In the genomic region with DNA sequence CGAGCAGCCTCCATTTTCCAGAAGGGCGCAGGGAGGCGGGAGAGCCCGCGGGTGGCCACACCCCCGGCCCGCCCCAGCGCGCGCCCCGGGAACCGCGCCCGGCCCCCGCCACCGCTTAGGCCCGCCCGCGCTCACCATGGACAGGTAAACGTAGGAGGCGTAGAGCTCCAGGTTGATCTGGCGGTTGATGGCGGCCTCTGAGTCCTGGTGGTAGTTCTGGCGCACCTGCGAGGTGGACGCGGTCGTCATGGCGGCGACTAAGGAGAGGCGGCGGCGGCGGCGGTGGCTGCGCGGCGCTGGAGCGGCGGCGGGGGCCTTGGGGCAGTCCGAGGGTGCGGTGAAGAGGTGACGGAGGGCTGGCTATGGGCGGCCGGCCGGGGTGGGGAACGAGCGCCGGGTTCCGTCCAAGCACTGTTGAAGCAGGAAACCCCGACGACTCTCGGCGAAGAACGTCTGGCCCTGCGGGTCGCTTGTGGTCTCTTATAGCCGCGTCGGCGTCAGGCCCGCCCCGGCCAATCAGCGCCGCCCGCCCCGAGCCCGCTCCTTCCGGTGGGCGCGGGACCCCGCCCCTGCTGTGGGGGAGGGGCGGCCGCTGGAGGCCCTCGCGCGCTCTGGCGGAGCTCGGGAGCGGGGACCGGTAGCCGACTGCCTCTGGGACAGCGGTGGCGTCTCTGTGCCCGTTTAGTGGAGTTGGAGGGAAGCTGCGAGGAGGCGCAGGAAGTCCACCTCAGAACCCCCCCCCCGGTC, we compare ENCODE assay signal across 8 cellular contexts. TPM values are rescaled to one million over a fixed set of nuclear protein-coding genes. Genes with fewer than 3 reads are reported as not detected.
DNase-seq lines count a peak whose midpoint lies in the region; ATAC-seq and TF ChIP-seq lines count a peak whose summit lies in the region.

A gene (minus strand): TSS at position 458 of the 747 bp plus-strand sequence. CDS start 209 bp downstream, at position 249.

- no peaks in the 10 kb centered on the region for H3K9me3 Mint-ChIP-seq in activated CD4-positive, alpha-beta T cell treated with anti-CD3 and anti-CD28 coated beads, Interleukin-2, amount 10 ng/mL, durations not matched to agents 7 days and 5 days

- peak within 1 kb of the TSS; percentile 98 for H3K27ac Mint-ChIP-seq in activated CD4-positive, alpha-beta T cell treated with anti-CD3 and anti-CD28 coated beads, Interleukin-2, amount 10 ng/mL, durations not matched to agents 7 days and 5 days

- peak; percentile 97 for TF ChIP-seq POLR2A in GM19099 (IDR thresholded peaks at IDR 0.05; ENCODE audit: extremely low read depth, insufficient read length, low read depth)

- H3K4me3 ChIP-seq in AG10803 (ENCODE audit: low read length): peak within 1 kb of the TSS; percentile 83

- ATAC-seq in HG03432 (IDR thresholded peaks at IDR 0.05; ENCODE audit: unreplicated experiment) (peak; percentile 65), left lobe of liver (peak; percentile 83)

- H3K27me3 Mint-ChIP-seq in activated CD4-positive, alpha-beta T cell treated with anti-CD3 and anti-CD28 coated beads, Interleukin-2, amount 10 ng/mL, durations not matched to agents 7 days and 5 days: no peaks in the 10 kb centered on the region

- TF ChIP-seq CTCF in AG10803 (conservative IDR thresholded peaks at IDR 0.05; ENCODE audit: low read length): no peak

- peaks cover 64% of the 10 kb centered on the region for H3K4me1 Mint-ChIP-seq in activated CD4-positive, alpha-beta T cell treated with anti-CD3 and anti-CD28 coated beads, Interleukin-2, amount 10 ng/mL, durations not matched to agents 7 days and 5 days

- H3K36me3 Mint-ChIP-seq in activated CD4-positive, alpha-beta T cell treated with anti-CD3 and anti-CD28 coated beads, Interleukin-2, amount 10 ng/mL, durations not matched to agents 7 days and 5 days (ENCODE audit: low read depth): peaks cover 38% of the 10 kb centered on the region

- CTCF ChIA-PET in activated CD4-positive, alpha-beta T cell treated with anti-CD3 and anti-CD28 coated beads, Interleukin-2, amount 10 ng/mL, durations not matched to agents 7 days and 5 days (lab: Charles Lee): interaction anchor here (0.8 to 3.8 kb wide), 8 partner anchors 17 to 115 kb away, joined by 3 to 12 read pairs (median 4); no protein-coding TSS in a partner anchor

- H3K4me3 Mint-ChIP-seq in activated CD4-positive, alpha-beta T cell treated with anti-CD3 and anti-CD28 coated beads, Interleukin-2, amount 10 ng/mL, durations not matched to agents 7 days and 5 days: peak within 1 kb of the TSS; percentile 94

- DNase-seq in AG10803 (ENCODE audit: low read depth) (peak; percentile 92), NCI-H510A treated with DMSO at 0.1 percent for 48 hours (lab: John Stamatoyannopoulos, UW) (peak; percentile 84), cortex of kidney (lab: John Stamatoyannopoulos, UW) (peak; percentile 91), left lobe of liver (ENCODE audit: low spot score) (peak; percentile 95)
- peak; percentile 88 for DNase-seq in activated CD4-positive, alpha-beta T cell treated with anti-CD3 and anti-CD28 coated beads, Interleukin-2, amount 10 ng/mL, durations not matched to agents 7 days and 5 days
- DNase-seq in stimulated activated CD4-positive, alpha-beta T cell treated with anti-CD3 and anti-CD28 coated beads, Interleukin-2, amount 100 ng/mL, for 4 hours (ENCODE audit: low read depth): peak; percentile 70

- POLR2A ChIA-PET in activated CD4-positive, alpha-beta T cell treated with anti-CD3 and anti-CD28 coated beads, Interleukin-2, amount 10 ng/mL, durations not matched to agents 7 days and 5 days (lab: Charles Lee): interaction anchor here (0.6 to 0.8 kb wide), 3 partner anchors 9 to 140 kb away, joined by 3 to 4 read pairs (median 3); no protein-coding TSS in a partner anchor

RNA-seq across cellular contexts. Expression of the gene that starts here (rescaled TPM):
- 100 to 1,000 TPM; 751 to 840 TPM for total RNA-seq in activated CD4-positive, alpha-beta T cell treated with anti-CD3 and anti-CD28 coated beads, Interleukin-2, amount 10 ng/mL, durations not matched to agents 7 days and 5 days
- 938 TPM for total RNA-seq in left lobe of liver

Comparison
In these comparisons a context has a peak if more than half of its experiments do, and no peak if none do; other contexts are left out.
1. Peak in every context shown above with its lines: DNase-seq, ATAC-seq and H3K4me3 ChIP-seq.